In the genomic region with DNA sequence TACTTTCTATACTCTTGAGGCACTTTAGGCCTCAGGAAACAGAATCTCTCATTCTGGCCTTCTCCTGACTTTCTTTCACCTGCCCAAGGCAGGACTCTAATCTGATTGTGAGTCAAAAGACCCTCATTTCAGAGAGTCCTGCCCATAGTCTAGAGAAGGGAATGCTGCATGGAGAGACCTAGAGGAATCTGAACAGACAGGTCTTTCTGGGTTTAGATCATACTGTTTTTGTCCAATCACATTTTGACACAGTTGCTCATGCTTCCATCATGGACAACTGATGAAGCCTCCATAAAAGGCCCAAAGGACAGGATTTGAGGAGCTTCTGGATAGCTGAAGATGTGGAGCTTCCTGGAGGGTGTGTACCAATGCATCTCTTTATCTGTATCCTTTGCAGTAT, we compare ENCODE assay signal across 14 cellular contexts. TPM values are rescaled to one million over a fixed set of nuclear protein-coding genes. Genes with fewer than 3 reads are reported as not detected.
DNase-seq lines count a peak whose midpoint lies in the region; ATAC-seq and TF ChIP-seq lines count a peak whose summit lies in the region.
"Had no signal": no experiment of that assay in that cellular context is flagged by ENCODE, and none has a peak within 500 bp of the region (broad histone marks: within the 10 kb centered on the region; RNA-seq: fewer than 3 reads in every experiment).

No MANE protein-coding gene starts in this region.

- H3K4me2 ChIP-seq in trophoblast cell (ENCODE audit: low read length), result peak overlapping the region; percentile 41
- H3K4me2 ChIP-seq: BLaER1, GM23338 had no signal

- H4K12ac ChIP-seq in trophoblast cell (ENCODE audit: low read depth, low read length), result no peak overlapping the region

- intact Hi-C loops in uterus (cut with DNase I; ENCODE audit: low total_unique reads) (no loop called here), psoas muscle (cut with DNase I) (no loop called here)

- peak overlapping the region; percentile 72 for H4K8ac ChIP-seq in trophoblast cell (ENCODE audit: low read depth, low read length)

- H3K9ac ChIP-seq in trophoblast cell (ENCODE audit: low read length), result no peak overlapping the region
- H3K9ac ChIP-seq: BLaER1 had no signal

- H2BK5ac ChIP-seq in trophoblast cell (ENCODE audit: low read depth, low read length, poor library complexity), result peak overlapping the region; percentile 92

- no peak overlapping the region for H2BK12ac ChIP-seq in trophoblast cell (ENCODE audit: low read length)

- H3K79me2 ChIP-seq in trophoblast cell (ENCODE audit: control insufficient read depth, insufficient read depth, low read length, poor library complexity), result peaks cover 6% of the 10 kb centered on the region

- TF ChIP-seq CTCF in epithelial cell of esophagus (IDR thresholded peaks at IDR 0.05; ENCODE audit: insufficient read depth, low read depth, low read length, missing control alignments) (no peak), uterus (IDR thresholded peaks at IDR 0.05) (no peak), psoas muscle (IDR thresholded peaks at IDR 0.05) (no peak)

- H3K4ac ChIP-seq in trophoblast cell (ENCODE audit: low read depth, low read length), result peak overlapping the region; percentile 18

- H2BK120ac ChIP-seq in trophoblast cell (ENCODE audit: insufficient read depth, low read length, poor library complexity), result peak overlapping the region; percentile 94

- H2AK5ac ChIP-seq in trophoblast cell (ENCODE audit: low read length), result no peak overlapping the region

- no peak for TF ChIP-seq POLR2A in uterus (IDR thresholded peaks at IDR 0.05)

- no peaks in the 10 kb centered on the region for H3K9me3 ChIP-seq in trophoblast cell (ENCODE audit: insufficient read depth, low read depth, low read length)
- no peaks in the 10 kb centered on the region for H3K9me3 ChIP-seq in uterus
- H3K9me3 ChIP-seq in psoas muscle, result no peaks in the 10 kb centered on the region
- H3K9me3 ChIP-seq: BLaER1 had no signal

- H3K79me1 ChIP-seq in trophoblast cell (ENCODE audit: low read length), result peaks cover 26% of the 10 kb centered on the region

- H3K27ac ChIP-seq in trophoblast cell (ENCODE audit: low read depth, low read length) (peak overlapping the region; percentile 96), uterus (no peak overlapping the region), psoas muscle (no peak overlapping the region)
- H3K27ac ChIP-seq: 22Rv1, BLaER1 had no signal

- no peak for ATAC-seq in psoas muscle
- ATAC-seq: GM23338 had no signal

- DNase-seq in DMS53 (lab: John Stamatoyannopoulos, UW) (peak; percentile 7), DMS53 treated with DMSO at 0.1 percent for 48 hours (lab: John Stamatoyannopoulos, UW; ENCODE audit: unreplicated experiment) (no peak), epithelial cell of esophagus (ENCODE audit: low read depth) (peak; percentile 60), trophoblast cell (peak; percentile 79 to 98), uterus (no peak), psoas muscle (no peak)
- no peak for DNase-seq in activated T-cell treated with anti-CD3 and anti-CD28 coated beads, Interleukin-2, amount 50 U/mL, for 1 hour
- DNase-seq: Calu3; CD4-positive, alpha-beta memory T cell; GDM1; HCEC 1CT had no signal

- peaks cover 7 to 17% of the 10 kb centered on the region in 2 experiments for H3K4me1 ChIP-seq in trophoblast cell (ENCODE audit: control insufficient read depth in 1 of 2, insufficient read depth in 2 of 2, low read length in 2 of 2)
- no peaks in the 10 kb centered on the region for H3K4me1 ChIP-seq in uterus
- no peaks in the 10 kb centered on the region for H3K4me1 ChIP-seq in psoas muscle
- H3K4me1 ChIP-seq: BLaER1 had no signal

- H3K18ac ChIP-seq in trophoblast cell (ENCODE audit: low read length), result no peak overlapping the region

- H3K4me3 ChIP-seq in epithelial cell of esophagus (ENCODE audit: low read length) (no peak overlapping the region), trophoblast cell (ENCODE audit: low read depth, low read length) (no peak overlapping the region), uterus (no peak overlapping the region), psoas muscle (no peak overlapping the region)
- H3K4me3 ChIP-seq: BLaER1, GM23338 had no signal

- H3K27me3 ChIP-seq in trophoblast cell (ENCODE audit: insufficient read depth, low read length), result no peaks in the 10 kb centered on the region
- no peaks in the 10 kb centered on the region for H3K27me3 ChIP-seq in uterus
- H3K27me3 ChIP-seq in psoas muscle (ENCODE audit: insufficient read depth in 3 of 3, low read length in 2 of 3), result no peaks in the 10 kb centered on the region
- H3K27me3 ChIP-seq: BLaER1 had no signal

- H3K14ac ChIP-seq in trophoblast cell (ENCODE audit: low read length), result peak overlapping the region; percentile 67

- no peak overlapping the region for H3K23ac ChIP-seq in trophoblast cell (ENCODE audit: low read length)

- H4K91ac ChIP-seq in trophoblast cell (ENCODE audit: low read depth, low read length), result peak overlapping the region; percentile 90

- H3K36me3 ChIP-seq in trophoblast cell (ENCODE audit: control insufficient read depth in 1 of 2, insufficient read depth in 2 of 2, low read length in 2 of 2), result no peaks in the 10 kb centered on the region
- no peaks in the 10 kb centered on the region for H3K36me3 ChIP-seq in uterus
- no peaks in the 10 kb centered on the region for H3K36me3 ChIP-seq in psoas muscle (ENCODE audit: insufficient read depth in 1 of 2, low read depth in 1 of 2)
- H3K36me3 ChIP-seq: BLaER1 had no signal

- no peak overlapping the region for H2AFZ ChIP-seq in trophoblast cell (ENCODE audit: insufficient read depth, low read length, poor library complexity)
- H2AFZ ChIP-seq: GM23338 had no signal

RNA-seq across cellular contexts. Expression of a gene that starts 48.1 kb away (rescaled TPM):
- polyA plus RNA-seq in trophoblast cell (2013), result 92.7 and 102 TPM in 2 replicates
- total RNA-seq in uterus (100 to 1,000 TPM in 1 of 4 donors, 10 to 100 TPM in 3; 22.8 to 124 (median 39.1) TPM), psoas muscle (10 to 100 TPM; 14.2 to 23.7 (median 17.4) TPM)
- polyA plus RNA-seq in psoas muscle, result 10 to 100 TPM in 1 of 3 donors, 1 to 10 TPM in 2; 7.3 to 15.2 (median 8.4) TPM

Comparison
In these comparisons a context has a peak if more than half of its experiments do, and no peak if none do; other contexts are left out.
1. DNase-seq: peak in DMS53 (single experiment), epithelial cell of esophagus (single experiment) and trophoblast cell (2 of 2); none in DMS53 treated with DMSO at 0.1 percent for 48 hours (single experiment), uterus (0 of 2), psoas muscle (0 of 2) and activated T-cell treated with anti-CD3 and anti-CD28 coated beads, Interleukin-2, amount 50 U/mL, for 1 hour (single experiment).